17 cellular contexts compared by ENCODE assay signal in genomic region chr14:73264896-73265720, GRCh38. TPM values are rescaled to one million over a fixed set of nuclear protein-coding genes. Genes with fewer than 3 reads are reported as not detected.
DNase-seq lines count a peak whose midpoint lies in the region; ATAC-seq and TF ChIP-seq lines count a peak whose summit lies in the region.
"Had no signal": no experiment of that assay in that cellular context is flagged by ENCODE, and none has a peak within 500 bp of the region (broad histone marks: within the 10 kb centered on the region; RNA-seq: fewer than 3 reads in every experiment).

No MANE protein-coding gene starts in this region.

- no peak overlapping the region for H2AFZ ChIP-seq in PC-3 (ENCODE audit: low read length)
- no peak overlapping the region for H2AFZ ChIP-seq in neural progenitor cell (replicated peaks)
- H2AFZ ChIP-seq: GM23248, PC-9 had no signal

- H3K27me3 ChIP-seq in PC-3 (ENCODE audit: low read length), result no peaks in the 10 kb centered on the region
- H3K27me3 ChIP-seq in neural progenitor cell, result peaks cover 13% of the 10 kb centered on the region
- H3K27me3 ChIP-seq: SJSA1 had no signal

- H4K20me1 ChIP-seq in PC-3 (ENCODE audit: low read length) (no peaks in the 10 kb centered on the region), neural progenitor cell (ENCODE audit: low read depth) (no peaks in the 10 kb centered on the region)

- no peaks in the 10 kb centered on the region for H3K79me2 ChIP-seq in PC-3 (ENCODE audit: low read length)
- H3K79me2 ChIP-seq in neural progenitor cell (ENCODE audit: low read depth), result no peaks in the 10 kb centered on the region

- peaks cover 8% of the 10 kb centered on the region for H3K4me1 Mint-ChIP-seq in stimulated activated naive CD8-positive, alpha-beta T cell treated with anti-CD3 and anti-CD28 coated beads, Interleukin-15, amount 100 ng/mL, for 72 hours
- peaks cover 3% of the 10 kb centered on the region for H3K4me1 Mint-ChIP-seq in neural progenitor cell

- POLR2A ChIA-PET in PC-3 (lab: Charles Lee; ENCODE audit: unreplicated experiment), result no interaction called here

- no peaks in the 10 kb centered on the region for H3K9me3 ChIP-seq in PC-3 (ENCODE audit: low read length)
- no peaks in the 10 kb centered on the region for H3K9me3 ChIP-seq in neural progenitor cell (ENCODE audit: low read depth)
- H3K9me3 ChIP-seq: SJSA1 had no signal

- H3F3A ChIP-seq in PC-3 (ENCODE audit: low read length, unreplicated experiment), result no peaks in the 10 kb centered on the region
- no peaks in the 10 kb centered on the region for H3F3A ChIP-seq in neural progenitor cell (ENCODE audit: low read depth)

- H3K27me3 Mint-ChIP-seq in stimulated activated naive CD8-positive, alpha-beta T cell treated with anti-CD3 and anti-CD28 coated beads, Interleukin-15, amount 100 ng/mL, for 72 hours, result peaks cover 77% of the 10 kb centered on the region
- H3K27me3 Mint-ChIP-seq in neural progenitor cell (ENCODE audit: insufficient read depth, low read depth), result peaks cover 2% of the 10 kb centered on the region

- no TSS peak for BruUV-seq in PC-3 (replicated peaks; lab: Mats Ljungman, UMichigan)

- no peak for TF ChIP-seq CTCF in PC-3 (conservative IDR thresholded peaks at IDR 0.05; ENCODE audit: low read depth, low read length)
- no peak for TF ChIP-seq CTCF in neural progenitor cell (IDR thresholded peaks at IDR 0.05)

- peaks cover 2% of the 10 kb centered on the region for H3K36me3 Mint-ChIP-seq in neural progenitor cell

- H3K9me3 Mint-ChIP-seq in stimulated activated naive CD8-positive, alpha-beta T cell treated with anti-CD3 and anti-CD28 coated beads, Interleukin-15, amount 100 ng/mL, for 72 hours, result no peaks in the 10 kb centered on the region
- no peaks in the 10 kb centered on the region for H3K9me3 Mint-ChIP-seq in neural progenitor cell

- H3K36me3 ChIP-seq in PC-3 (ENCODE audit: low read depth, low read length), result no peaks in the 10 kb centered on the region
- H3K36me3 ChIP-seq in neural progenitor cell, result no peaks in the 10 kb centered on the region
- H3K36me3 ChIP-seq: SJSA1 had no signal

- peak; percentile 14 for ATAC-seq in stimulated activated naive CD8-positive, alpha-beta T cell treated with anti-CD3 and anti-CD28 coated beads, Interleukin-15, amount 100 ng/mL, for 72 hours
- no peak for ATAC-seq in stimulated activated naive CD8-positive, alpha-beta T cell treated with anti-CD3 and anti-CD28 coated beads, Interleukin-15, Interleukin-2, amounts not matched to agents 100 U/mL and 50 U/mL, for 24 hours
- peak; percentile 7 for ATAC-seq in PC-3

- CTCF ChIA-PET in PC-3 (lab: Charles Lee), result interaction anchor here (0.8 kb wide), 1 partner anchor 92 kb away, joined by 3 read pairs; no protein-coding TSS in a partner anchor

- DNase-seq in stimulated activated naive CD8-positive, alpha-beta T cell treated with anti-CD3 and anti-CD28 coated beads, Interleukin-15, amount 100 ng/mL, for 72 hours, result no peak
- DNase-seq in stimulated activated naive CD8-positive, alpha-beta T cell treated with anti-CD3 and anti-CD28 coated beads, Interleukin-15, Interleukin-2, amounts not matched to agents 100 U/mL and 50 U/mL, for 24 hours, result no peak
- no peak for DNase-seq in PC-3
- no peak for DNase-seq in neural progenitor cell (ENCODE audit: low spot score)
- no peak for DNase-seq in activated CD8-positive, alpha-beta memory T cell treated with anti-CD3 and anti-CD28 coated beads, Interleukin-2, amount 50 U/mL, for 48 hours
- DNase-seq in middle frontal gyrus (ENCODE audit: extremely low spot score, low spot score), result no peak
- no peak for DNase-seq in GOT3 (lab: John Stamatoyannopoulos, UW)
- DNase-seq: DMS79 treated with DMSO at 0.1 percent for 48 hours, GM23248, NCI-H1436 treated with DMSO at 0.1 percent for 48 hours, NCI-H2029 treated with DMSO at 0.1 percent for 48 hours, NCI-H748 treated with DMSO at 0.1 percent for 48 hours, PC-9 had no signal

- intact Hi-C loops in PC-3 (cut with micrococcal nuclease), result no loop called here

- no peak overlapping the region for H3K27ac ChIP-seq in PC-3 (ENCODE audit: low read length)
- no peak overlapping the region for H3K27ac ChIP-seq in neural progenitor cell
- H3K27ac ChIP-seq: GM23248, HL-60, KMS-11, PC-9, SJSA1 had no signal

- H3K4me1 ChIP-seq in PC-3 (ENCODE audit: insufficient read depth, low read length), result no peaks in the 10 kb centered on the region
- no peaks in the 10 kb centered on the region for H3K4me1 ChIP-seq in neural progenitor cell
- H3K4me1 ChIP-seq: SJSA1 had no signal

- H3K9ac ChIP-seq in PC-3 (ENCODE audit: low read length), result no peak overlapping the region
- no peak overlapping the region for H3K9ac ChIP-seq in neural progenitor cell
- H3K9ac ChIP-seq: GM23248, KMS-11 had no signal

- H3K4me3 Mint-ChIP-seq in stimulated activated naive CD8-positive, alpha-beta T cell treated with anti-CD3 and anti-CD28 coated beads, Interleukin-15, amount 100 ng/mL, for 72 hours, result no peak overlapping the region
- H3K4me3 Mint-ChIP-seq in neural progenitor cell, result no peak overlapping the region

- no peak overlapping the region for H3K4me3 ChIP-seq in PC-3 (ENCODE audit: low read length)
- no peak overlapping the region for H3K4me3 ChIP-seq in neural progenitor cell
- H3K4me3 ChIP-seq: GM23248, PC-9, SJSA1 had no signal

- H3K4me2 ChIP-seq in PC-3 (ENCODE audit: low read length) (no peak overlapping the region), neural progenitor cell (no peak overlapping the region)
- H3K4me2 ChIP-seq: KMS-11, PC-9 had no signal

- H3K9me2 ChIP-seq in PC-3 (replicated peaks; ENCODE audit: low read length), result no peaks in the 10 kb centered on the region

- no peak overlapping the region for H3K27ac Mint-ChIP-seq in stimulated activated naive CD8-positive, alpha-beta T cell treated with anti-CD3 and anti-CD28 coated beads, Interleukin-15, amount 100 ng/mL, for 72 hours
- peak overlapping the region; percentile 57 for H3K27ac Mint-ChIP-seq in neural progenitor cell

RNA-seq across cellular contexts. Expression of gene PAPLN, which starts 27.8 kb away (rescaled TPM):
- total RNA-seq in PC-3 (2014; rRNA removed) (0.35 and 0.40 TPM in 2 replicates), neural progenitor cell (ENCODE audit: low replicate concordance) (17.3 and 23.7 TPM in 2 replicates)
- total RNA-seq: G401, PC-9 had no signal

Comparison
In these comparisons a context has a peak if more than half of its experiments do, and no peak if none do; other contexts are left out.
1. RNA of gene PAPLN, which starts 27.8 kb away (total RNA-seq): 17.3 to 23.7 TPM in neural progenitor cell; 0.35 to 0.40 TPM in PC-3; every median in the first group is over 10 times any median in the second.